15 cellular contexts compared by ENCODE assay signal in genomic region chr22:26008587-26008986, GRCh38.
DNase-seq lines count a peak whose midpoint lies in the region; ATAC-seq and TF ChIP-seq lines count a peak whose summit lies in the region.
"Had no signal": no experiment of that assay in that cellular context is flagged by ENCODE, and none has a peak within 500 bp of the region (broad histone marks: within the 10 kb centered on the region; RNA-seq: fewer than 3 reads in every experiment).

No MANE protein-coding gene starts in this region.

- no peak for TF ChIP-seq CTCF in HEK293 (tag by site-specific recombination; IDR thresholded peaks at IDR 0.05)

- H3K9me3 ChIP-seq in HEK293 (ENCODE audit: control insufficient read depth, insufficient read depth, low read depth, low read length) = no peaks in the 10 kb centered on the region

- POLR2A ChIA-PET in HEK293 (lab: Yijun Ruan, JAX) = no interaction called here

- H3K36me3 ChIP-seq in HEK293 (ENCODE audit: control insufficient read depth in 2 of 2, insufficient read depth in 1 of 2, low read length in 2 of 2) = no peaks in the 10 kb centered on the region
- H3K36me3 ChIP-seq: BLaER1 treated with 17β-estradiol and CSF1 and Interleukin-3, amounts not matched to agents 10 nM and 100 nM had no signal

- DNase-seq in Right ventricle myocardium superior (no peak), left cardiac atrium (no peak), islet precursor cell (peak; percentile 45), activated gamma-delta T cell treated with Interleukin-2 at 50 U/mL for 16 hours (no peak)
- DNase-seq: Calu3; CD8-positive, alpha-beta T cell; DMS79 treated with DMSO at 0.1 percent for 48 hours; GF-D8; HCEC 1CT; HFFc6; IMR-90 had no signal

- ATAC-seq in Right ventricle myocardium superior (ENCODE audit: poor library complexity) = peak; percentile 59
- no peak for ATAC-seq in left cardiac atrium
- ATAC-seq in GM21576 (IDR thresholded peaks at IDR 0.05; ENCODE audit: unreplicated experiment) = no peak
- ATAC-seq: CD8-positive, alpha-beta T cell had no signal

- intact Hi-C loops in Right ventricle myocardium superior (cut with DNase I) = no loop called here
- intact Hi-C loops in left cardiac atrium (cut with DNase I) = no loop called here

- H3K4me1 ChIP-seq in HEK293 (ENCODE audit: control insufficient read depth, insufficient read depth, low read length) = no peaks in the 10 kb centered on the region
- H3K4me1 ChIP-seq: BLaER1 treated with 17β-estradiol and CSF1 and Interleukin-3, amounts not matched to agents 10 nM and 100 nM had no signal

- H3K27ac ChIP-seq in HEK293 (ENCODE audit: extremely low read depth, low read depth, low read length) = no peak overlapping the region
- H3K27ac ChIP-seq: BLaER1 treated with 17β-estradiol and CSF1 and Interleukin-3, amounts not matched to agents 10 nM and 100 nM; HL-60 had no signal

- CTCF ChIA-PET in HEK293 (lab: Yijun Ruan, JAX) = interaction anchor here (0.8 kb wide), 1 partner anchor 99 kb away, joined by 3 read pairs; no protein-coding TSS in a partner anchor

- no peak overlapping the region for H3K4me3 ChIP-seq in HEK293 (ENCODE audit: low read depth, low read length)
- H3K4me3 ChIP-seq: BLaER1 treated with 17β-estradiol and CSF1 and Interleukin-3, amounts not matched to agents 10 nM and 100 nM had no signal

TF ChIP-seq in HEK293, 187 proteins besides CTCF, POLR2A, EP300 and RAD21:
- TF ChIP-seq FEZF1 (tag by site-specific recombination; IDR thresholded peaks at IDR 0.05) = 0 out of 2 replicates have a peak, but pooled peaks have one; percentile 12
- no peak for TF ChIP-seq GLI4 (tag by site-specific recombination; IDR thresholded peaks at IDR 0.05)
